In genomic region chr3:32340639-32341365, GRCh38 we compare ENCODE assay signal across 9 cellular contexts. TPM values are rescaled to one million over a fixed set of nuclear protein-coding genes. Genes with fewer than 3 reads are reported as not detected.
DNase-seq lines count a peak whose midpoint lies in the region; TF ChIP-seq lines count a peak whose summit lies in the region.
"Had no signal": no experiment of that assay in that cellular context is flagged by ENCODE, and none has a peak within 500 bp of the region (broad histone marks: within the 10 kb centered on the region; RNA-seq: fewer than 3 reads in every experiment).

No MANE protein-coding gene starts in this region.

- DNase-seq in H9 (no peak), NCI-H69 (lab: John Stamatoyannopoulos, UW) (peak; percentile 9), dermis microvascular lymphatic vessel endothelial cell (ENCODE audit: low read depth in 2 of 2) (peak; percentile 10 to 53), renal cortical epithelial cell (ENCODE audit: low read depth) (peak; percentile 38), NCI-H146 treated with DMSO at 0.1 percent for 48 hours (lab: John Stamatoyannopoulos, UW; ENCODE audit: unreplicated experiment) (no peak), retina (no peak), activated T-cell treated with anti-CD3 and anti-CD28 coated beads for 4 hours (no peak)

- H3K27me3 Mint-ChIP-seq in H9 (ENCODE audit: low read depth): no peaks in the 10 kb centered on the region

- no peaks in the 10 kb centered on the region for H3K4me1 ChIP-seq in H9 (ENCODE audit: insufficient read depth, low read length)
- H3K4me1 ChIP-seq: adrenal gland had no signal

- H3K36me3 Mint-ChIP-seq in H9 (ENCODE audit: insufficient read depth in 1 of 3, low read depth in 3 of 3): no peaks in the 10 kb centered on the region

- no peak overlapping the region for H4K8ac ChIP-seq in H9 (replicated peaks; ENCODE audit: insufficient read length, low read depth, low read length)

- H3K27ac ChIP-seq in H9 (ENCODE audit: insufficient read length, low read depth, low read length): no peak overlapping the region
- H3K27ac ChIP-seq: adrenal gland, coronary artery had no signal

- H2BK120ac ChIP-seq in H9 (ENCODE audit: low read depth, low read length, poor library complexity, severe bottlenecking): no peak overlapping the region

- no peaks in the 10 kb centered on the region for H4K20me1 ChIP-seq in H9 (ENCODE audit: control insufficient read depth, insufficient read depth, insufficient read length)

- H3K79me2 ChIP-seq in H9 (ENCODE audit: insufficient read depth, low read length): no peaks in the 10 kb centered on the region

- H3T11ph ChIP-seq in H9 (ENCODE audit: low read length): no peak overlapping the region

- H3K14ac ChIP-seq in H9 (ENCODE audit: insufficient read depth, low read length): no peak overlapping the region

- H4K91ac ChIP-seq in H9 (ENCODE audit: insufficient read length, low read depth, low read length): no peak overlapping the region

- H3K56ac ChIP-seq in H9 (ENCODE audit: insufficient read length, low read depth, low read length): no peak overlapping the region

- no peak overlapping the region for H2AK5ac ChIP-seq in H9 (ENCODE audit: insufficient read length, low read length)

- no peaks in the 10 kb centered on the region for H3K9me3 ChIP-seq in H9 (ENCODE audit: control insufficient read depth, low read depth, low read length)
- H3K9me3 ChIP-seq: adrenal gland had no signal

- no peak overlapping the region for H3K4ac ChIP-seq in H9 (ENCODE audit: low read depth, low read length)

- no peak overlapping the region for H2BK12ac ChIP-seq in H9 (ENCODE audit: insufficient read length, low read depth, low read length)

- no peak overlapping the region for H3K27ac Mint-ChIP-seq in H9

- no peak overlapping the region for H3K4me3 Mint-ChIP-seq in H9

- 0 out of 3 replicates have a peak, but pooled peaks have one; percentile 20 for TF ChIP-seq CTCF in H9 (conservative IDR thresholded peaks at IDR 0.05)

- no peak overlapping the region for H3K18ac ChIP-seq in H9 (ENCODE audit: insufficient read length, low read depth, low read length)

- no peak overlapping the region for H3K9ac ChIP-seq in H9 (ENCODE audit: extremely low read depth, insufficient read length, low read length)

- no peak overlapping the region for H2AFZ ChIP-seq in H9 (ENCODE audit: low read length)

- no peak overlapping the region for H3K23ac ChIP-seq in H9 (ENCODE audit: insufficient read length, low read depth, low read length)

- H3K9me3 Mint-ChIP-seq in H9: no peaks in the 10 kb centered on the region

- no peaks in the 10 kb centered on the region for H3K79me1 ChIP-seq in H9 (ENCODE audit: insufficient read depth, low read depth, low read length, poor library complexity, severe bottlenecking)

- no peak overlapping the region for H4K5ac ChIP-seq in H9 (ENCODE audit: insufficient read length, low read depth, low read length)

- H2BK15ac ChIP-seq in H9 (ENCODE audit: low read depth, low read length): no peak overlapping the region

- no peaks in the 10 kb centered on the region for H3K23me2 ChIP-seq in H9 (ENCODE audit: insufficient read length, low read depth, low read length, poor library complexity, severe bottlenecking)

- no peak overlapping the region for H3K4me2 ChIP-seq in H9 (ENCODE audit: insufficient read depth, insufficient read length, low read length)

- H3K4me1 Mint-ChIP-seq in H9: peaks cover 15 to 20% of the 10 kb centered on the region in 2 experiments

- H2BK5ac ChIP-seq in H9 (ENCODE audit: insufficient read length, low read length): no peak overlapping the region

- no peaks in the 10 kb centered on the region for H3K27me3 ChIP-seq in H9 (ENCODE audit: insufficient read depth, low read length)
- H3K27me3 ChIP-seq: adrenal gland had no signal

- no peak overlapping the region for H2BK20ac ChIP-seq in H9 (ENCODE audit: low read depth, low read length, poor library complexity, severe bottlenecking)

- WGBS in H9 (ENCODE audit: extremely low coverage, insufficient read length, low lambda C conversion rate): no CpG with 5 or more reads among the region's 7 CpGs

RNA-seq across cellular contexts. Expression of gene CMTM7, which starts 50.9 kb away (rescaled TPM):
- 20.6 and 23.9 TPM in 2 replicates for total RNA-seq in H9 (2021)
- 19.8 and 28.1 TPM in 2 replicates for total RNA-seq in dermis microvascular lymphatic vessel endothelial cell
- total RNA-seq in renal cortical epithelial cell: 7.3 and 7.5 TPM in 2 replicates

Comparison
In these comparisons a context has a peak if more than half of its experiments do, and no peak if none do; other contexts are left out.
1. DNase-seq: peak in NCI-H69 (single experiment), dermis microvascular lymphatic vessel endothelial cell (2 of 2) and renal cortical epithelial cell (single experiment); none in H9 (single experiment), NCI-H146 treated with DMSO at 0.1 percent for 48 hours (single experiment), retina (single experiment) and activated T-cell treated with anti-CD3 and anti-CD28 coated beads for 4 hours (single experiment).